In genomic region chr4:154495867-154496266, GRCh38 we compare ENCODE assay signal across 28 cellular contexts. TPM values are rescaled to one million over a fixed set of nuclear protein-coding genes. Genes with fewer than 3 reads are reported as not detected.
"Had no signal": no experiment of that assay in that cellular context is flagged by ENCODE, and none has a peak within 500 bp of the region (broad histone marks: within the 10 kb centered on the region; RNA-seq: fewer than 3 reads in every experiment).

No MANE protein-coding gene starts in this region.

- H3K27me3 ChIP-seq: testis, thyroid gland, uterus, vagina had no signal

- H3K9me3 ChIP-seq: stomach, suprapubic skin, testis, thoracic aorta, thyroid gland, tibial artery, tibial nerve, transverse colon, upper lobe of left lung, upper lobe of right lung, uterus, vagina had no signal

- H3K4me3 ChIP-seq: stomach, suprapubic skin, testis, thoracic aorta, thyroid gland, tibial artery, tibial nerve, transverse colon, upper lobe of left lung, upper lobe of right lung, uterus, vagina had no signal

- H3K4me1 ChIP-seq: uterus had no signal

- ATAC-seq: stimulated activated effector memory CD8-positive, alpha-beta T cell treated with anti-CD3 and anti-CD28 coated beads, Interleukin-12 subunit alpha, Interleukin-12 subunit beta, amount 100 ng/mL, for 72 hours; stimulated activated memory B cell treated with anti-CD40 and anti-IgM and Interleukin-4, amounts not matched to agents 10 μg/mL and 1 μg/mL and 100 μg/mL, for 72 hours; stimulated activated naive B cell treated with anti-CD40 and anti-IgM and Interleukin-4, amounts not matched to agents 10 μg/mL and 1 μg/mL and 100 μg/mL, for 72 hours; stimulated activated naive CD8-positive, alpha-beta T cell treated with anti-CD3 and anti-CD28 coated beads, Interleukin-15, amount 100 ng/mL, for 72 hours; stimulated activated naive CD8-positive, alpha-beta T cell treated with anti-CD3 and anti-CD28 coated beads, Interleukin-15, Interleukin-2, amounts not matched to agents 100 U/mL and 50 U/mL, for 24 hours; upper lobe of right lung had no signal

- FAIRE-seq: urothelium cell line had no signal

- DNase-seq: stimulated activated CD4-positive, alpha-beta T cell treated with anti-CD3 and anti-CD28 coated beads, Interleukin-2, amount 100 ng/mL, for 48 hours; stimulated activated CD4-positive, alpha-beta T cell treated with anti-CD3 and anti-CD28 coated beads, Interleukin-4, amount 100 ng/mL, for 1 hour; stimulated activated CD4-positive, alpha-beta T cell treated with anti-CD3 and anti-CD28 coated beads, Interleukin-4, amount 100 ng/mL, for 24 hours; stimulated activated CD4-positive, alpha-beta T cell treated with anti-CD3 and anti-CD28 coated beads, Interleukin-4, amount 100 ng/mL, for 4 hours; stimulated activated CD8-positive, alpha-beta memory T cell treated with anti-CD3 and anti-CD28 coated beads, Interleukin-4, amount 100 ng/mL, for 48 hours; stimulated activated naive B cell treated with anti-CD40 and anti-IgM and Interleukin-4, amounts not matched to agents 10 μg/mL and 1 μg/mL and 100 μg/mL, for 72 hours; stimulated activated naive CD4-positive, alpha-beta T cell; stimulated activated naive CD4-positive, alpha-beta T cell treated with Interleukin-2 at 50 U/mL for 16 hours; stimulated activated naive CD8-positive, alpha-beta T cell treated with anti-CD3 and anti-CD28 coated beads, Interleukin-15, amount 100 ng/mL, for 72 hours; stimulated activated naive CD8-positive, alpha-beta T cell treated with anti-CD3 and anti-CD28 coated beads, Interleukin-15, Interleukin-2, amounts not matched to agents 100 U/mL and 50 U/mL, for 24 hours; stomach; substantia nigra; testis; thyroid gland; tibial artery; transverse colon; trophoblast cell; upper lobe of left lung; upper lobe of right lung; uterus had no signal

- H3K27ac ChIP-seq: stomach, suprapubic skin, testis, thoracic aorta, thyroid gland, tibial artery, tibial nerve, transverse colon, upper lobe of left lung, upper lobe of right lung, uterus, vagina had no signal

- H3K36me3 ChIP-seq: stomach, suprapubic skin, thoracic aorta, thyroid gland, tibial artery, tibial nerve, transverse colon, upper lobe of left lung, upper lobe of right lung, uterus, vagina had no signal

RNA-seq across cellular contexts. Expression of gene DCHS2, which starts 4.3 kb away (rescaled TPM):
- total RNA-seq: subcutaneous adipose tissue had no signal
